8 cellular contexts compared by ENCODE assay signal in the genomic region with DNA sequence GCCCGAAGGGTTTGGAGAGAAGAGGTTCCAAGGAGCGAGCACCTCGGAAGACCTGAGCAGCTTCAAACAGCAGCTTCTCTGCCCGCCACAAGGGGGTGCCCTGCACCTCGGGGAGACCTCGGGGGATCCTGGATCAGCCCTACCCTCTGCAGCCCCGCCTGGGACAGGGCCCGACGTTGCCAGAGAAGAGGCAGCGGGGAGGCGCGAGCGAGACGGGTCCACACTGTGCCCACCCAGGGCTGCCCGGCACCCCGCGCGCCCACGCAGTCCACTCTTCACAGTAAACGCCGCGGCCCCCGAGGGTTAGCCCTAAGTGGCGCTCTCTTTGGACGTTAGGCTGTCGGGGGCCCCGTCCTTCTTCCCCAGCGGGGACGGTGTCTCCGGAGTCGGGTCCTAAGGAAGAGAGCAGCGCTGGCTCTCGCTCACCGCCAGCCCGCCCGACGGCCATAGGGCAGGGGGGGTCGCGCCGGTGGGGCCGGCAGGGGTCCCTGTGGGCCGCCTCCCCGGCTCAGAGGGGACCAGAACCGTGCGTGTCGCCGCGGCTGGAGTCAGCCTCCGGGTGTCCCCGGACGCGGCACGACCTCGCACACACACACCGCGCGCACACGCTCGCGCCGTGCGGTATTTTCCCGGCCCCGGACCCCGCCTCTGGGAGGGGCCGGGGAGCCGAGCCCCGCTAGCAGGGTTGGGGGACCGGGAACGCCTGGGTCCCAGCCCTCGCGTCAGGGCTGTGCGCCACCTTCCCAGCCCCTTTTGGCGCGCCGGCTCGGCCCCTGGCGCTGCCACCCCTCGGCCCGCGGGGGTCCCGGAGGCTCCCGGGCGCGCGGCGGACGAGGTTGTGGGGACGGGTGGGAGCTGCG. TPM values are rescaled to one million over a fixed set of nuclear protein-coding genes. Genes with fewer than 3 reads are reported as not detected.
DNase-seq lines count a peak whose midpoint lies in the region; ATAC-seq and TF ChIP-seq lines count a peak whose summit lies in the region.

No MANE protein-coding gene starts in this region.

- H3K27ac Mint-ChIP-seq in activated naive CD4-positive, alpha-beta T cell treated with anti-CD3 and anti-CD28 coated beads, Interleukin-2, amount 50 U/mL, for 72 hours = no peak overlapping the region

- no peak overlapping the region for H3K4me2 ChIP-seq in SU-DHL-6 (ENCODE audit: low read depth, low read length, poor library complexity, severe bottlenecking)

- H3K9me2 ChIP-seq in SU-DHL-6 (replicated peaks; ENCODE audit: insufficient read depth, low read length) = no peaks in the 10 kb centered on the region

- H4K20me1 ChIP-seq in SU-DHL-6 (ENCODE audit: low read depth, low read length) = no peaks in the 10 kb centered on the region

- no peak overlapping the region for H3K9ac ChIP-seq in SU-DHL-6 (ENCODE audit: low read length)

- H3F3A ChIP-seq in SU-DHL-6 (ENCODE audit: insufficient read depth) = no peaks in the 10 kb centered on the region

- intact Hi-C loops in heart right ventricle (cut with DNase I) = loop anchor here in 2 of 10 donors (5.0 kb wide), 1 partner anchor 175 kb away; no protein-coding TSS in a partner anchor

- peak; percentile 82 to 87 for ATAC-seq in activated naive CD4-positive, alpha-beta T cell treated with anti-CD3 and anti-CD28 coated beads, Interleukin-2, amount 50 U/mL, for 72 hours
- ATAC-seq in heart right ventricle (peak; percentile 21 to 76 (median 55)), HG03442 (IDR thresholded peaks at IDR 0.05; ENCODE audit: unreplicated experiment) (no peak)

- H3K9me3 ChIP-seq in SU-DHL-6 (ENCODE audit: insufficient read depth, low read length) = no peaks in the 10 kb centered on the region
- no peaks in the 10 kb centered on the region for H3K9me3 ChIP-seq in heart right ventricle

- no peak overlapping the region for H3K4me3 ChIP-seq in SU-DHL-6 (ENCODE audit: insufficient read depth, low read length, poor library complexity, severe bottlenecking)
- peak overlapping the region in 9 of 10 donors; percentile 31 to 53 (median 47) for H3K4me3 ChIP-seq in heart right ventricle

- no peaks in the 10 kb centered on the region for H3K36me3 ChIP-seq in SU-DHL-6 (ENCODE audit: low read length)
- H3K36me3 ChIP-seq in heart right ventricle = no peaks in the 10 kb centered on the region

- peaks cover 3 to 19% (median 10%) of the 10 kb centered on the region in 9 donors for H3K4me1 ChIP-seq in heart right ventricle

- peaks cover 0 to 4% of the 10 kb centered on the region in 2 donors for H3K36me3 Mint-ChIP-seq in activated naive CD4-positive, alpha-beta T cell treated with anti-CD3 and anti-CD28 coated beads, Interleukin-2, amount 50 U/mL, for 72 hours

- no peaks in the 10 kb centered on the region for H3K9me3 Mint-ChIP-seq in activated naive CD4-positive, alpha-beta T cell treated with anti-CD3 and anti-CD28 coated beads, Interleukin-2, amount 50 U/mL, for 72 hours

- peak; percentile 16 for DNase-seq in NCI-H510A treated with DMSO at 0.1 percent for 48 hours (lab: John Stamatoyannopoulos, UW)
- DNase-seq in NCI-H510A (lab: John Stamatoyannopoulos, UW) = no peak
- DNase-seq in KG1 (lab: John Stamatoyannopoulos, UW) = peak; percentile 17
- DNase-seq in activated naive CD4-positive, alpha-beta T cell treated with anti-CD3 and anti-CD28 coated beads, Interleukin-2, amount 50 U/mL, for 72 hours (ENCODE audit: low spot score in 2 of 2) = peak; percentile 65 to 76
- peak in 1 of 2 donors; percentile 47 for DNase-seq in heart right ventricle
- DNase-seq in renal cortical epithelial cell (ENCODE audit: low read depth) = peak; percentile 18

- 1% methylated on average over 61 to 90 of the region's 90 CpGs for WGBS in heart right ventricle, 2 donors

- H3K27ac ChIP-seq in SU-DHL-6 (ENCODE audit: low read depth, low read length) (no peak overlapping the region), heart right ventricle (no peak overlapping the region)

- no peaks in the 10 kb centered on the region for H3K79me2 ChIP-seq in SU-DHL-6 (ENCODE audit: insufficient read depth, low read length)

- TF ChIP-seq CTCF in SU-DHL-6 (IDR thresholded peaks at IDR 0.05; ENCODE audit: insufficient read depth, low read length, poor library complexity, severe bottlenecking) (peak; percentile 64), heart right ventricle (IDR thresholded peaks at IDR 0.05) (peak; percentile 43 to 86 (median 70))

- H3K27me3 ChIP-seq in SU-DHL-6 (ENCODE audit: low read length) (no peaks in the 10 kb centered on the region; the same call in 1 of the 2 replicates), heart right ventricle (peaks cover 28 to 98% (median 93%) of the 10 kb centered on the region in 7 donors)

- H2AFZ ChIP-seq in SU-DHL-6 (ENCODE audit: low read depth, low read length, severe bottlenecking) = no peak overlapping the region

RNA-seq across cellular contexts. Expression of gene CDH22, which starts 0.9 kb away (rescaled TPM):
- under 1 TPM in 1 of 2 donors, not detected in 1; 0.07 TPM for total RNA-seq in activated naive CD4-positive, alpha-beta T cell treated with anti-CD3 and anti-CD28 coated beads, Interleukin-2, amount 50 U/mL, for 72 hours
- total RNA-seq in heart right ventricle (10 to 100 TPM in 1 of 10 donors, 1 to 10 TPM in 2, under 1 TPM in 7; 0.16 to 11.0 (median 0.64) TPM), renal cortical epithelial cell (not detected in 2 replicates)
- 1 to 10 TPM in 1 of 2 donors, under 1 TPM in 1; 0.04 to 1.0 TPM for polyA plus RNA-seq in heart right ventricle
